ENCODE assay signal across 18 cellular contexts in the genomic region with DNA sequence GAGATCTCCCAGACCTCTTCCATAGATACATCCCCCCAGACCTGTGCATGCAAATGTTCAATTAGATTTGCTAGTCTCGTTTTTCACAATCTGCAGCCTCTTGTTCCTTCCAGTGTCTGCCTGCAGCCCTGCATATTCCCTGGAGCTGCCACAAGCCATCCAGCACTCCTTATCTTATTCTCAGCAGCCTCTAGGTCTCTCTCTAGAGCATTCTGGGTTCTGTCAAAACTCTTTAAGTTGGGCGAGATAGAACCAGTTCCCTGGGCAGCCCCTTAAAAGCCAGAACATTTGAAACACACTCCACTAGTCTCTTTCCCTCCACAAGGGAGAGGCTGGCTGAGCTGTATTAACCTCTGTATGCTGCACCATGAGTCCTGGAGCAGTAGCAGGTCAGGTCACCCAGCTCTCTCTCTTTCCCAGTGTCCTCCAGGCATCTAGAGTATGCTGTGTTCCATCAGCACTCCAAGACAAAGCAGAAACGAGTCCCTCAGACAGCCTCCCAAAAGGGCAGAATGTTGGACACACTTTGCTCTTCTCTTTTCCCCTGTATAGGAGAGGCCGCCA. TPM values are rescaled to one million over a fixed set of nuclear protein-coding genes. Genes with fewer than 3 reads are reported as not detected.
DNase-seq lines count a peak whose midpoint lies in the region; ATAC-seq and TF ChIP-seq lines count a peak whose summit lies in the region.
"Had no signal": no experiment of that assay in that cellular context is flagged by ENCODE, and none has a peak within 500 bp of the region (broad histone marks: within the 10 kb centered on the region; RNA-seq: fewer than 3 reads in every experiment).

No MANE protein-coding gene starts in this region.

- H3K9me3 ChIP-seq in mammary epithelial cell (replicated peaks; ENCODE audit: insufficient read depth, low read length) (no peaks in the 10 kb centered on the region), T-helper 17 cell (ENCODE audit: control insufficient read depth, low read length, poor library complexity, severe bottlenecking) (no peaks in the 10 kb centered on the region), prostate gland (no peaks in the 10 kb centered on the region)
- H3K9me3 ChIP-seq: BLaER1 had no signal

- H3K9me3 Mint-ChIP-seq in MCF 10A (ENCODE audit: unreplicated experiment): peaks cover 12% of the 10 kb centered on the region

- 96% methylated on average over 4 of the region's 4 CpGs for WGBS in mammary epithelial cell (ENCODE audit: low coverage, missing lambda C conversion rate)
- WGBS in prostate gland: 91% methylated on average over 4 of the region's 4 CpGs

- in situ Hi-C loops in mammary epithelial cell (cut with MboI; ENCODE audit: low sequenced_read_pairs in 2 of 2): no loop called here

- no peaks in the 10 kb centered on the region for H3K27me3 ChIP-seq in mammary epithelial cell (ENCODE audit: insufficient read depth, low read length)
- no peaks in the 10 kb centered on the region for H3K27me3 ChIP-seq in prostate gland (replicated peaks; ENCODE audit: insufficient read depth)
- H3K27me3 ChIP-seq: BLaER1 had no signal

- no peaks in the 10 kb centered on the region for H3K79me2 ChIP-seq in mammary epithelial cell (ENCODE audit: insufficient read depth, low read length)

- TF ChIP-seq CTCF in MCF 10A (IDR thresholded peaks at IDR 0.05; ENCODE audit: unreplicated experiment): no peak
- TF ChIP-seq CTCF in mammary epithelial cell (conservative IDR thresholded peaks at IDR 0.05 in 1 of 2, IDR thresholded peaks at IDR 0.05 in 1 of 2; ENCODE audit: extremely low read depth in 1 of 2, insufficient read depth in 1 of 2, low read depth in 1 of 2, low read length in 2 of 2): no peak
- TF ChIP-seq CTCF in prostate gland (IDR thresholded peaks at IDR 0.05): no peak

- CTCF ChIA-PET in MCF 10A (lab: Yijun Ruan, JAX): no interaction called here
- CTCF ChIA-PET in mammary epithelial cell (lab: Charles Lee; ENCODE audit: low non-redundant PET): no interaction called here
- CTCF ChIA-PET in HEK293T (lab: Yijun Ruan, JAX): interaction anchor here (1.5 kb wide), 1 partner anchor 41 kb away, joined by 3 read pairs; the partner anchor contains the start of gene OPTN

- peaks cover 27% of the 10 kb centered on the region for H3K36me3 Mint-ChIP-seq in MCF 10A (ENCODE audit: insufficient read depth, unreplicated experiment)
- H3K36me3 Mint-ChIP-seq in T-helper 17 cell (ENCODE audit: low read depth): peaks cover 14% of the 10 kb centered on the region

- H4K20me1 ChIP-seq in mammary epithelial cell (ENCODE audit: insufficient read depth, low read length): no peaks in the 10 kb centered on the region
- H4K20me1 ChIP-seq: BLaER1 had no signal

- no peak for DNase-seq in MCF 10A (ENCODE audit: unreplicated experiment)
- no peak for DNase-seq in mammary epithelial cell
- no peak for DNase-seq in T-helper 17 cell
- peak; percentile 10 to 14 for DNase-seq in erythroblast (lab: John Stamatoyannopoulos, UW)
- DNase-seq in HEK293T (ENCODE audit: extremely low spot score): no peak
- DNase-seq in prostate gland (ENCODE audit: low spot score): no peak
- DNase-seq: 8988T; CD4-positive, alpha-beta memory T cell; DMS153; DMS79; GF-D8; GM23248 had no signal

- H3K36me3 ChIP-seq in mammary epithelial cell (ENCODE audit: insufficient read depth, low read length) (peaks cover 12% of the 10 kb centered on the region), prostate gland (no peaks in the 10 kb centered on the region)

- H3K4me3 ChIP-seq in mammary epithelial cell (replicated peaks in 1 of 3; ENCODE audit: insufficient read depth in 1 of 3, low read depth in 2 of 3, low read length in 3 of 3): no peak overlapping the region
- H3K4me3 ChIP-seq in prostate gland: no peak overlapping the region
- H3K4me3 ChIP-seq: BLaER1, GM23248 had no signal

- H2AFZ ChIP-seq in mammary epithelial cell (ENCODE audit: low read depth, low read length): no peak overlapping the region
- H2AFZ ChIP-seq: GM23248 had no signal

- BruUV-seq in MCF 10A (replicated peaks; lab: Mats Ljungman, UMichigan): no TSS peak
- BruUV-seq in mammary epithelial cell (replicated peaks; lab: Mats Ljungman, UMichigan): no TSS peak

- H3K4me1 ChIP-seq in mammary epithelial cell (ENCODE audit: insufficient read depth, low read length) (no peaks in the 10 kb centered on the region), prostate gland (replicated peaks) (no peaks in the 10 kb centered on the region)
- H3K4me1 ChIP-seq: BLaER1 had no signal

- POLR2A ChIA-PET in MCF 10A (lab: Yijun Ruan, JAX): no interaction called here
- POLR2A ChIA-PET in HEK293T (lab: Yijun Ruan, JAX): no interaction called here

- intact Hi-C loops in MCF 10A (cut with micrococcal nuclease): no loop called here
- intact Hi-C loops in mammary epithelial cell (cut with micrococcal nuclease): no loop called here
- intact Hi-C loops in prostate gland (cut with DNase I): no loop called here

- H3K4me2 ChIP-seq in mammary epithelial cell (ENCODE audit: insufficient read depth, low read depth, low read length): no peak overlapping the region
- H3K4me2 ChIP-seq: BLaER1 had no signal

- dilution Hi-C loops in mammary epithelial cell (cut with HindIII; ENCODE audit: low sequenced_read_pairs): no loop called here

- ATAC-seq in T-helper 17 cell (no peak), GM18520 (IDR thresholded peaks at IDR 0.05; ENCODE audit: unreplicated experiment) (no peak)
- ATAC-seq: HCT116, HepG2 had no signal

- no peak for TF ChIP-seq POLR2A in erythroblast (IDR thresholded peaks at IDR 0.05; ENCODE audit: low read length)
- TF ChIP-seq POLR2A in prostate gland (IDR thresholded peaks at IDR 0.05): no peak

- H3K4me1 Mint-ChIP-seq in MCF 10A (ENCODE audit: insufficient read depth, unreplicated experiment) (no peaks in the 10 kb centered on the region), T-helper 17 cell (no peaks in the 10 kb centered on the region)
- H3K4me1 Mint-ChIP-seq: CD14-positive monocyte; CD4-positive, alpha-beta memory T cell; IgD-negative memory B cell had no signal

- no peak overlapping the region for H3K4me3 Mint-ChIP-seq in MCF 10A (ENCODE audit: unreplicated experiment)
- H3K4me3 Mint-ChIP-seq in T-helper 17 cell: no peak overlapping the region
- H3K4me3 Mint-ChIP-seq: CD14-positive monocyte; CD4-positive, alpha-beta memory T cell; IgD-negative memory B cell had no signal

- H3K27me3 Mint-ChIP-seq in MCF 10A (ENCODE audit: insufficient read depth, unreplicated experiment) (no peaks in the 10 kb centered on the region), T-helper 17 cell (no peaks in the 10 kb centered on the region)
- H3K27me3 Mint-ChIP-seq: CD4-positive, alpha-beta memory T cell; IgD-negative memory B cell had no signal

- H3K27ac Mint-ChIP-seq in MCF 10A (ENCODE audit: low read depth, unreplicated experiment): peak overlapping the region; percentile 80
- peak overlapping the region; percentile 24 for H3K27ac Mint-ChIP-seq in T-helper 17 cell
- H3K27ac Mint-ChIP-seq: CD14-positive monocyte; CD4-positive, alpha-beta memory T cell had no signal

- H3K9ac ChIP-seq in mammary epithelial cell (ENCODE audit: insufficient read depth, low read length): no peak overlapping the region
- H3K9ac ChIP-seq: BLaER1, GM23248 had no signal

- H3K27ac ChIP-seq in mammary epithelial cell (ENCODE audit: insufficient read depth, low read depth, low read length) (no peak overlapping the region), prostate gland (no peak overlapping the region)
- H3K27ac ChIP-seq: BLaER1, GM23248 had no signal

TF ChIP-seq in HEK293T, 16 proteins besides CTCF, POLR2A, EP300 and RAD21:
- no peak for TF ChIP-seq HDGF (IDR thresholded peaks at IDR 0.05; ENCODE audit: borderline replicate concordance)
- no peak for TF ChIP-seq LEF1 (IDR thresholded peaks at IDR 0.05; ENCODE audit: borderline replicate concordance)
- no peak for TF ChIP-seq TARDBP (IDR thresholded peaks at IDR 0.05)
- no peak for TF ChIP-seq FOXK2 (IDR thresholded peaks at IDR 0.05)
- TF ChIP-seq NFRKB (IDR thresholded peaks at IDR 0.05): no peak
- TF ChIP-seq SUZ12 (IDR thresholded peaks at IDR 0.05): no peak
- TF ChIP-seq BHLHE40 (IDR thresholded peaks at IDR 0.05; ENCODE audit: borderline replicate concordance): no peak
- TF ChIP-seq L3MBTL2 (conservative IDR thresholded peaks at IDR 0.05): no peak
- TF ChIP-seq FOXM1 (IDR thresholded peaks at IDR 0.05; ENCODE audit: borderline replicate concordance): no peak
- TF ChIP-seq FOXA1 (IDR thresholded peaks at IDR 0.05): no peak
- no peak for TF ChIP-seq SP1 (IDR thresholded peaks at IDR 0.05)
- TF ChIP-seq ARNT (IDR thresholded peaks at IDR 0.05): no peak
- TF ChIP-seq ELF4 (IDR thresholded peaks at IDR 0.05): no peak

RNA-seq across cellular contexts. Expression of gene MCM10, which starts 20.6 kb away (rescaled TPM):
- total RNA-seq in MCF 10A (2022) (3.5 and 6.0 TPM in 2 replicates), mammary epithelial cell (10 to 100 TPM in 1 of 2 donors, 1 to 10 TPM in 1; 1.5 to 25.4 TPM), T-helper 17 cell (under 1 TPM; 0.34 to 0.47 TPM), prostate gland (1 to 10 TPM in 1 of 2 donors, under 1 TPM in 1; 0.55 to 1.6 TPM)
- 13.2 TPM for polyA plus RNA-seq in mammary epithelial cell
- 35.0 TPM for polyA minus RNA-seq in mammary epithelial cell
- polyA plus RNA-seq: CD14-positive monocyte; CD4-positive, alpha-beta memory T cell; IgD-negative memory B cell had no signal

RNA-seq across cellular contexts. Expression of gene OPTN, which starts 40.7 kb away (rescaled TPM):
- total RNA-seq in MCF 10A (2022): 79.6 and 109 TPM in 2 replicates
- 100 to 1,000 TPM in 1 of 2 donors, 10 to 100 TPM in 1; 60.0 to 142 TPM for total RNA-seq in mammary epithelial cell
- polyA plus RNA-seq in mammary epithelial cell: 31.2 TPM
- 59.5 TPM for polyA minus RNA-seq in mammary epithelial cell
- total RNA-seq in T-helper 17 cell: 100 to 1,000 TPM; 158 to 160 TPM
- 10 to 100 TPM; 19.2 to 69.9 TPM for total RNA-seq in prostate gland

Comparison
In these comparisons a context has a peak if more than half of its experiments do, and no peak if none do; other contexts are left out.
1. DNase-seq: peak in erythroblast (2 of 2); none in MCF 10A (single experiment), mammary epithelial cell (single experiment), T-helper 17 cell (0 of 3), HEK293T (single experiment) and prostate gland (single experiment).